ENCODE assay signal across 17 cellular contexts in genomic region chr9:121260457-121261106, GRCh38. TPM values are rescaled to one million over a fixed set of nuclear protein-coding genes. Genes with fewer than 3 reads are reported as not detected.
DNase-seq lines count a peak whose midpoint lies in the region; TF ChIP-seq lines count a peak whose summit lies in the region.
"Had no signal": no experiment of that assay in that cellular context is flagged by ENCODE, and none has a peak within 500 bp of the region (broad histone marks: within the 10 kb centered on the region; RNA-seq: fewer than 3 reads in every experiment).

No MANE protein-coding gene starts in this region.

- H3K4me3 ChIP-seq in SJCRH30 (peak overlapping the region; percentile 38), dorsolateral prefrontal cortex (peak overlapping the region in 16 of 59 donors; percentile 0 to 43 (median 11))
- H3K4me3 ChIP-seq: lung, testis had no signal

- peaks cover 32% of the 10 kb centered on the region for H3K4me1 ChIP-seq in SJCRH30
- H3K4me1 ChIP-seq: testis had no signal

- H3K9me3 ChIP-seq in SJCRH30 (replicated peaks) = no peaks in the 10 kb centered on the region
- H3K9me3 ChIP-seq: testis had no signal

- H3K36me3 ChIP-seq in SJCRH30 = no peaks in the 10 kb centered on the region

- H3K27me3 ChIP-seq in SJCRH30 (no peaks in the 10 kb centered on the region), dorsolateral prefrontal cortex (no peaks in the 10 kb centered on the region)
- H3K27me3 ChIP-seq: testis had no signal

- DNase-seq in SJCRH30 (no peak), dorsolateral prefrontal cortex (no peak), myocyte (ENCODE audit: low read depth) (peak; percentile 36), superior temporal gyrus (ENCODE audit: extremely low spot score) (peak; percentile 23), RKO (ENCODE audit: low spot score) (no peak), activated gamma-delta T cell treated with Interleukin-2 at 50 U/mL for 16 hours (no peak), NCI-H82 treated with DMSO at 0.1 percent for 48 hours (lab: John Stamatoyannopoulos, UW; ENCODE audit: unreplicated experiment) (no peak)
- DNase-seq: activated CD4-positive, alpha-beta T cell treated with anti-CD3 and anti-CD28 coated beads for 1 hour; activated CD8-positive, alpha-beta memory T cell treated with anti-CD3 and anti-CD28 coated beads, Interleukin-2, amount 10 ng/mL, durations not matched to agents 7 days and 5 days; activated effector memory CD4-positive, alpha-beta T cell treated with anti-CD3 and anti-CD28 coated beads, Interleukin-2, amount 50 U/mL, for 16 hours; NCI-H1048; NCI-H2081 treated with DMSO at 0.1 percent for 48 hours; NCI-H748 treated with DMSO at 0.1 percent for 48 hours; PC-3; T1000; testis had no signal

- intact Hi-C loops in dorsolateral prefrontal cortex (cut with DNase I) = no loop called here

- TF ChIP-seq CTCF in dorsolateral prefrontal cortex (IDR thresholded peaks at IDR 0.05 in 54 of 56, conservative IDR thresholded peaks at IDR 0.05 in 2 of 56; ENCODE audit: low read depth in 1 of 56, partially characterized antibody in 56 of 56) = peak in 2 of 56 donors; percentile 23 to 32

- H3K27ac ChIP-seq in SJCRH30 (peak overlapping the region; percentile 65), dorsolateral prefrontal cortex (peak overlapping the region in 55 of 59 donors; percentile 23 to 94 (median 83))
- H3K27ac ChIP-seq: testis had no signal

RNA-seq across cellular contexts. Expression of gene GSN, which starts 7.4 kb away (rescaled TPM):
- 43.4 and 44.1 TPM in 2 replicates for total RNA-seq in SJCRH30 (2014; rRNA removed; shearing (Covaris generic))
- total RNA-seq in dorsolateral prefrontal cortex (100 to 1,000 TPM in 119 of 120 experiments, 10 to 100 TPM in 1; 88.2 to 740 (median 233) TPM), myocyte (1,139 and 1,228 TPM in 2 replicates)
- polyA plus RNA-seq in myocyte (2012) = 898 TPM

RNA-seq across cellular contexts. Expression of gene RAB14, which starts 58.9 kb away (rescaled TPM):
- total RNA-seq in SJCRH30 (2014; rRNA removed; shearing (Covaris generic)) = 42.9 and 48.6 TPM in 2 replicates
- 100 to 1,000 TPM in 55 of 120 experiments, 10 to 100 TPM in 65; 57.6 to 139 (median 99.3) TPM for total RNA-seq in dorsolateral prefrontal cortex
- total RNA-seq in myocyte = 23.4 and 32.4 TPM in 2 replicates
- polyA plus RNA-seq in myocyte (2012) = 35.8 TPM

Comparison
In these comparisons a context has a peak if more than half of its experiments do, and no peak if none do; other contexts are left out.
1. DNase-seq: peak in myocyte (single experiment) and superior temporal gyrus (single experiment); none in SJCRH30 (0 of 2), dorsolateral prefrontal cortex (0 of 10), RKO (single experiment), activated gamma-delta T cell treated with Interleukin-2 at 50 U/mL for 16 hours (single experiment) and NCI-H82 treated with DMSO at 0.1 percent for 48 hours (single experiment).